26 cellular contexts compared by ENCODE assay signal in the genomic region with DNA sequence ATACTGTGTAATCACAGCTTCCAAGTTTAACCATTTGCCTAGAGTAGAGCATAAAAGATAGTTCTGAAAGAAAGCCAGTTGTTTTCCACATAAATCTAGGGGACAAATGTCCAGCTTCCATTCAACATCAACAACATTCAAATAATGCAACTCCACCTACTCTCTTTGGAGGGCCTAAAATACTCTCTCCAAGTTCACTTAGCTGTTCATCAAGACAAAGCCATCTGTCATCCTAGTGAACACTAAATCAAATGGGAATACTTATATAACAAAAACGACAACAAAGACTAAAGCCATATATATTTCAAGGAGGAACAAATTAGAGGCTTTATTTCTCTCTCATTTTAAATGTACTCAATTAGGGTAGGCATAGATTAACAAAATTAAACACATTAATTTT.
DNase-seq lines count a peak whose midpoint lies in the region; ATAC-seq and TF ChIP-seq lines count a peak whose summit lies in the region.
"Had no signal": no experiment of that assay in that cellular context is flagged by ENCODE, and none has a peak within 500 bp of the region (broad histone marks: within the 10 kb centered on the region; RNA-seq: fewer than 3 reads in every experiment).

No MANE protein-coding gene starts in this region.

- no peaks in the 10 kb centered on the region for H3K9me2 ChIP-seq in Karpas-422 (replicated peaks; ENCODE audit: insufficient read depth, low read length)
- H3K9me2 ChIP-seq: SK-N-SH had no signal

- H3K27ac ChIP-seq in Karpas-422 (ENCODE audit: low read length): no peak overlapping the region
- H3K27ac ChIP-seq in left lung: no peak overlapping the region
- H3K27ac ChIP-seq: 22Rv1, BLaER1 had no signal

- H3K9me3 ChIP-seq in Karpas-422 (ENCODE audit: low read length) (peaks cover 32% of the 10 kb centered on the region), left lung (no peaks in the 10 kb centered on the region)
- H3K9me3 ChIP-seq: BLaER1, Caco-2, SK-N-SH had no signal

- no peaks in the 10 kb centered on the region for H3K36me3 ChIP-seq in Karpas-422 (ENCODE audit: insufficient read depth, low read length)
- no peaks in the 10 kb centered on the region for H3K36me3 ChIP-seq in left lung
- H3K36me3 ChIP-seq: BLaER1 had no signal

- DNase-seq in DMS153 (lab: John Stamatoyannopoulos, UW) (peak; percentile 38), DMS153 treated with DMSO at 0.1 percent for 48 hours (lab: John Stamatoyannopoulos, UW; ENCODE audit: unreplicated experiment) (no peak), NCI-H2171 (lab: John Stamatoyannopoulos, UW) (peak; percentile 25), NCI-H69 (lab: John Stamatoyannopoulos, UW) (peak; percentile 69), lower leg skin (ENCODE audit: low spot score in 2 of 2) (no peak), Karpas-422 (no peak), left lung (no peak)
- DNase-seq: ACHN; Caco-2; CD4-positive, alpha-beta memory T cell; GDM1; GOT3; HCEC 1CT; KG1; NCI-H1436; NCI-H2081; NCI-H446; NCI-H526 treated with DMSO at 0.1 percent for 48 hours; NK-92 treated with Interleukin-12 subunit alpha and Interleukin-12 subunit beta, amount 100 ng/mL, for 24 hours; SIG-M5; SK-N-SH; T-helper 2 cell had no signal

- WGBS in lower leg skin, 2 donors: 38 to 52% methylated on average over 1 of the region's 1 CpG

- H2AFZ ChIP-seq in Karpas-422 (ENCODE audit: low read length): no peak overlapping the region

- H4K20me1 ChIP-seq in Karpas-422 (ENCODE audit: insufficient read depth, low read depth, low read length): no peaks in the 10 kb centered on the region
- H4K20me1 ChIP-seq: BLaER1 had no signal

- no peaks in the 10 kb centered on the region for H3K79me2 ChIP-seq in Karpas-422 (ENCODE audit: low read length)

- ATAC-seq in GM18498 (IDR thresholded peaks at IDR 0.05; ENCODE audit: unreplicated experiment) (no peak), left lung (no peak)
- ATAC-seq: Panc1 had no signal

- H3K27me3 ChIP-seq in Karpas-422 (ENCODE audit: low read length) (no peaks in the 10 kb centered on the region), left lung (no peaks in the 10 kb centered on the region)
- H3K27me3 ChIP-seq: BLaER1 had no signal

- no peaks in the 10 kb centered on the region for H3K4me1 ChIP-seq in Karpas-422 (ENCODE audit: low read length)
- H3K4me1 ChIP-seq in left lung: no peaks in the 10 kb centered on the region
- H3K4me1 ChIP-seq: BLaER1, Caco-2 had no signal

- H3K4me3 ChIP-seq in lower leg skin (ENCODE audit: low read depth, poor library complexity, severe bottlenecking) (no peak overlapping the region), Karpas-422 (ENCODE audit: low read length) (no peak overlapping the region), left lung (no peak overlapping the region)
- H3K4me3 ChIP-seq: BLaER1 had no signal

- no peak overlapping the region for H3K9ac ChIP-seq in Karpas-422 (ENCODE audit: low read length)
- H3K9ac ChIP-seq: BLaER1, SK-N-SH had no signal

- TF ChIP-seq CTCF in lower leg skin (IDR thresholded peaks at IDR 0.05) (no peak), left lung (IDR thresholded peaks at IDR 0.05) (no peak)

- intact Hi-C loops in lower leg skin (cut with DNase I; ENCODE audit: low total_unique reads): no loop called here
- intact Hi-C loops in left lung (cut with DNase I): no loop called here

- TF ChIP-seq POLR2A in lower leg skin (IDR thresholded peaks at IDR 0.05): no peak

- no peak overlapping the region for H3K4me2 ChIP-seq in Karpas-422 (ENCODE audit: low read depth, low read length, poor library complexity, severe bottlenecking)
- H3K4me2 ChIP-seq: BLaER1, SK-N-SH had no signal

Comparison
In these comparisons a context has a peak if more than half of its experiments do, and no peak if none do; other contexts are left out.
1. DNase-seq: peak in DMS153 (single experiment), NCI-H2171 (single experiment) and NCI-H69 (single experiment); none in DMS153 treated with DMSO at 0.1 percent for 48 hours (single experiment), lower leg skin (0 of 2), Karpas-422 (single experiment) and left lung (0 of 2).